ENCODE assay signal across 1 cellular context in the genomic region with DNA sequence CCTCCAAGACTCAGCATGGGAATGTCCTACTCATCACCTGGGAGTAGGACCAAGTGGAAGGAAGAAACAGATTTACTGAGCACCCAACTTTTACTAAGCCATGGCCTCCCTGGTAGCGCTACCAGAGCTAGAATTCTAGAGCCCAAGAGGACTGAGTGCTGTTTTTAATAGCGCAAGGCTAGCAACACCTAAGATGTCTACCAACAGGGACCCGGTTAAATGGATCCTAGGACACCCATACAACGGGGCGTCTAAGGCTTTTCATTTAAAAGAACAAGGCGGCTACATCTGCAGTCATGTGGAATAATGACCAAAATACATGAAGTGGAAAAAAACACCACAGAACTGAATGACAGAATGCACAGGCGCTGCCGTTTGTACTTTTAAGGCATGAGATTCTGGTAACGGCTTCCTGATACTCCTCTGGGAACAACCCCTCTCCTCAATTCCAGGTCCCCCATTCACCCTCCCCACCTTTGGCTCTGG.
TF ChIP-seq lines count a peak whose summit lies in the region.

No MANE protein-coding gene starts in this region.

TF ChIP-seq in HepG2, 621 proteins besides CTCF, POLR2A, EP300 and RAD21:
- TF ChIP-seq KDM3A (CRISPR knock-in tag; IDR thresholded peaks at IDR 0.05; ENCODE audit: low read depth), result no peak
- no peak for TF ChIP-seq FIP1L1 (IDR thresholded peaks at IDR 0.05; ENCODE audit: borderline replicate concordance, insufficient read depth, low read depth, low read length)
- TF ChIP-seq ZNF143 (CRISPR knock-in tag; IDR thresholded peaks at IDR 0.05), result no peak
- TF ChIP-seq YY1 (IDR thresholded peaks at IDR 0.05; ENCODE audit: insufficient read depth, insufficient replicate concordance, low read depth, low read length), result no peak
- no peak for TF ChIP-seq AHR (CRISPR knock-in tag; IDR thresholded peaks at IDR 0.05)
- 0 out of 2 replicates have a peak, but pooled peaks have one; percentile 1 for TF ChIP-seq ZFX (CRISPR knock-in tag; IDR thresholded peaks at IDR 0.05; ENCODE audit: low read depth)
- TF ChIP-seq SP4 (CRISPR knock-in tag; IDR thresholded peaks at IDR 0.05), result no peak
- TF ChIP-seq, protein P1, sequence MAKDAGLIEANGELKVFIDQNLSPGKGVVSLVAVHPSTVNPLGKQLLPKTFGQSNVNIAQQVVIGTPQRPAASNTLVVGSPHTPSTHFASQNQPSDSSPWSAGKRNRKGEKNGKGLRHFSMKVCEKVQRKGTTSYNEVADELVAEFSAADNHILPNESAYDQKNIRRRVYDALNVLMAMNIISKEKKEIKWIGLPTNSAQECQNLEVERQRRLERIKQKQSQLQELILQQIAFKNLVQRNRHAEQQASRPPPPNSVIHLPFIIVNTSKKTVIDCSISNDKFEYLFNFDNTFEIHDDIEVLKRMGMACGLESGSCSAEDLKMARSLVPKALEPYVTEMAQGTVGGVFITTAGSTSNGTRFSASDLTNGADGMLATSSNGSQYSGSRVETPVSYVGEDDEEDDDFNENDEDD (CRISPR knock-in tag; IDR thresholded peaks at IDR 0.05; ENCODE audit: borderline replicate concordance), result no peak
- no peak for TF ChIP-seq ZNF382 (CRISPR knock-in tag; IDR thresholded peaks at IDR 0.05; ENCODE audit: borderline replicate concordance)
- TF ChIP-seq NFE2L1 (CRISPR knock-in tag; IDR thresholded peaks at IDR 0.05; ENCODE audit: borderline replicate concordance), result no peak
- no peak for TF ChIP-seq ZEB1 (IDR thresholded peaks at IDR 0.05; ENCODE audit: insufficient replicate concordance, low read depth)
- 0 out of 2 replicates have a peak, but pooled peaks have one; percentile 33 for TF ChIP-seq ZNF761 (CRISPR knock-in tag; conservative IDR thresholded peaks at IDR 0.05)
- TF ChIP-seq, protein P2, sequence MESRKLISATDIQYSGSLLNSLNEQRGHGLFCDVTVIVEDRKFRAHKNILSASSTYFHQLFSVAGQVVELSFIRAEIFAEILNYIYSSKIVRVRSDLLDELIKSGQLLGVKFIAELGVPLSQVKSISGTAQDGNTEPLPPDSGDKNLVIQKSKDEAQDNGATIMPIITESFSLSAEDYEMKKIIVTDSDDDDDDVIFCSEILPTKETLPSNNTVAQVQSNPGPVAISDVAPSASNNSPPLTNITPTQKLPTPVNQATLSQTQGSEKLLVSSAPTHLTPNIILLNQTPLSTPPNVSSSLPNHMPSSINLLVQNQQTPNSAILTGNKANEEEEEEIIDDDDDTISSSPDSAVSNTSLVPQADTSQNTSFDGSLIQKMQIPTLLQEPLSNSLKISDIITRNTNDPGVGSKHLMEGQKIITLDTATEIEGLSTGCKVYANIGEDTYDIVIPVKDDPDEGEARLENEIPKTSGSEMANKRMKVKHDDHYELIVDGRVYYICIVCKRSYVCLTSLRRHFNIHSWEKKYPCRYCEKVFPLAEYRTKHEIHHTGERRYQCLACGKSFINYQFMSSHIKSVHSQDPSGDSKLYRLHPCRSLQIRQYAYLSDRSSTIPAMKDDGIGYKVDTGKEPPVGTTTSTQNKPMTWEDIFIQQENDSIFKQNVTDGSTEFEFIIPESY (CRISPR knock-in tag; IDR thresholded peaks at IDR 0.05), result peak; percentile 72
- no peak for TF ChIP-seq ZNF577 (CRISPR knock-in tag; IDR thresholded peaks at IDR 0.05; ENCODE audit: borderline replicate concordance, low read depth)
- TF ChIP-seq ZNF564 (CRISPR knock-in tag; IDR thresholded peaks at IDR 0.05), result no peak
